ENCODE assay signal across 12 cellular contexts in the genomic region with DNA sequence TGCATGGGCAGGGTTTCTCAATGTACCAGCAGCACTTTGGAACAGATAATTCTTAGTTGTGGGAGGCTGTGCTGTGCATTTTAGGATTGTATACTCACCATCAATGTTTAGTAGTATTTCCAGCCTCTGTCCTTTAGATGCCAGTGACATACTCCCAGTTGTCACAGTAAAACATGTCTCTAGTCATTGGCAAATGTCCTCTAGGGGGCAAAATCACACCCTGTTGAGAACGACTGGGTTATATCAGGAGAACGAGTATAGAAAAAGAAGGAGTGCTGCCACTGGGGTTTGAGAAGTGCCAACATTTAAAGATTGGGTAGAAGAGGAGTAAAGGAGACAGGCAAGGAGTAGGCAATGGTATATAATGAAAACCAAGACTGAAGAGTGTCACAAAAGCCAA. TPM values are rescaled to one million over a fixed set of nuclear protein-coding genes. Genes with fewer than 3 reads are reported as not detected.
DNase-seq lines count a peak whose midpoint lies in the region; ATAC-seq and TF ChIP-seq lines count a peak whose summit lies in the region.
"Had no signal": no experiment of that assay in that cellular context is flagged by ENCODE, and none has a peak within 500 bp of the region (broad histone marks: within the 10 kb centered on the region; RNA-seq: fewer than 3 reads in every experiment).

No MANE protein-coding gene starts in this region.

- H3K4me3 Mint-ChIP-seq in activated T-helper 17 cell treated with anti-CD3 and anti-CD28 coated beads, Interleukin-2, amount 50 U/mL, for 72 hours: no peak overlapping the region
- H3K4me3 Mint-ChIP-seq: activated naive CD8-positive, alpha-beta T cell treated with anti-CD3 and anti-CD28 coated beads, Interleukin-2, amount 10 ng/mL, durations not matched to agents 7 days and 5 days had no signal

- no peak overlapping the region for H3K27ac ChIP-seq in RWPE2 (ENCODE audit: poor library complexity, severe bottlenecking)
- no peak overlapping the region for H3K27ac ChIP-seq in aorta (ENCODE audit: low read depth in 1 of 2, low read length in 2 of 2)
- H3K27ac ChIP-seq: transverse colon had no signal

- H3K27me3 ChIP-seq in RWPE2 (ENCODE audit: insufficient read depth, poor library complexity, severe bottlenecking) (peaks cover 13% of the 10 kb centered on the region), aorta (ENCODE audit: control insufficient read depth in 1 of 2, insufficient read depth in 2 of 2, low read length in 1 of 2) (peaks cover 0 to 3% of the 10 kb centered on the region in 2 donors)
- H3K27me3 ChIP-seq: transverse colon had no signal

- peaks cover 6% of the 10 kb centered on the region for H3K27me3 Mint-ChIP-seq in activated T-helper 17 cell treated with anti-CD3 and anti-CD28 coated beads, Interleukin-2, amount 50 U/mL, for 72 hours

- H3K9me3 Mint-ChIP-seq in activated T-helper 17 cell treated with anti-CD3 and anti-CD28 coated beads, Interleukin-2, amount 50 U/mL, for 72 hours: no peaks in the 10 kb centered on the region
- H3K9me3 Mint-ChIP-seq: activated naive CD8-positive, alpha-beta T cell treated with anti-CD3 and anti-CD28 coated beads, Interleukin-2, amount 10 ng/mL, durations not matched to agents 7 days and 5 days had no signal

- intact Hi-C loops in aorta (cut with DNase I): loop anchor here in 1 of 2 donors (10.0 kb wide), 1 partner anchor 86 kb away; no protein-coding TSS in a partner anchor

- DNase-seq in EH (ENCODE audit: low read depth): peak; percentile 35
- DNase-seq in RWPE2 (ENCODE audit: low spot score): no peak
- DNase-seq in islet precursor cell: peak; percentile 57
- DNase-seq in stimulated activated naive CD4-positive, alpha-beta T cell (lab: John Stamatoyannopoulos, UW): no peak
- no peak for DNase-seq in aorta
- DNase-seq: activated naive CD8-positive, alpha-beta T cell treated with anti-CD3 and anti-CD28 coated beads, Interleukin-2, amount 10 ng/mL, durations not matched to agents 7 days and 5 days; hippocampal formation; transverse colon had no signal

- H3K4me1 Mint-ChIP-seq in activated T-helper 17 cell treated with anti-CD3 and anti-CD28 coated beads, Interleukin-2, amount 50 U/mL, for 72 hours: peaks cover 23% of the 10 kb centered on the region
- H3K4me1 Mint-ChIP-seq: activated naive CD8-positive, alpha-beta T cell treated with anti-CD3 and anti-CD28 coated beads, Interleukin-2, amount 10 ng/mL, durations not matched to agents 7 days and 5 days had no signal

- no peaks in the 10 kb centered on the region for H3K36me3 ChIP-seq in RWPE2 (ENCODE audit: low read depth)
- H3K36me3 ChIP-seq in aorta (ENCODE audit: control insufficient read depth in 1 of 2, insufficient read depth in 2 of 2, low read length in 1 of 2): no peaks in the 10 kb centered on the region
- H3K36me3 ChIP-seq: transverse colon had no signal

- ATAC-seq in HG02642 (IDR thresholded peaks at IDR 0.05; ENCODE audit: poor library complexity, unreplicated experiment) (peak; percentile 52), RWPE2 (ENCODE audit: low read depth) (no peak), GM19395 (IDR thresholded peaks at IDR 0.05; ENCODE audit: unreplicated experiment) (no peak), aorta (ENCODE audit: low FRiP score) (no peak)
- ATAC-seq in activated T-helper 17 cell treated with anti-CD3 and anti-CD28 coated beads, Interleukin-2, amount 50 U/mL, for 72 hours (replicated peaks): no peak

- H3K4me3 ChIP-seq in RWPE2 (ENCODE audit: severe bottlenecking) (no peak overlapping the region), aorta (ENCODE audit: low read length in 2 of 2) (no peak overlapping the region)
- H3K4me3 ChIP-seq: transverse colon had no signal

- H3K4me1 ChIP-seq in RWPE2 (ENCODE audit: insufficient read depth, poor library complexity, severe bottlenecking): no peaks in the 10 kb centered on the region
- H3K4me1 ChIP-seq in aorta (ENCODE audit: control insufficient read depth in 1 of 2, insufficient read depth in 2 of 2, low read length in 2 of 2): no peaks in the 10 kb centered on the region
- H3K4me1 ChIP-seq: transverse colon had no signal

- no peak overlapping the region for H3K27ac Mint-ChIP-seq in activated T-helper 17 cell treated with anti-CD3 and anti-CD28 coated beads, Interleukin-2, amount 50 U/mL, for 72 hours
- H3K27ac Mint-ChIP-seq: activated naive CD8-positive, alpha-beta T cell treated with anti-CD3 and anti-CD28 coated beads, Interleukin-2, amount 10 ng/mL, durations not matched to agents 7 days and 5 days had no signal

- WGBS in aorta, 2 donors: 22 to 26% methylated on average over 2 of the region's 2 CpGs

- peak; percentile 22 for TF ChIP-seq CTCF in RWPE2 (IDR thresholded peaks at IDR 0.05; ENCODE audit: poor library complexity, severe bottlenecking)

- H3K9me3 ChIP-seq in RWPE2 (ENCODE audit: severe bottlenecking) (no peaks in the 10 kb centered on the region), aorta (ENCODE audit: control insufficient read depth, low read length) (peaks cover 3% of the 10 kb centered on the region)
- H3K9me3 ChIP-seq: transverse colon had no signal

- no peaks in the 10 kb centered on the region for H3K36me3 Mint-ChIP-seq in activated T-helper 17 cell treated with anti-CD3 and anti-CD28 coated beads, Interleukin-2, amount 50 U/mL, for 72 hours (ENCODE audit: low read depth)
- H3K36me3 Mint-ChIP-seq: activated naive CD8-positive, alpha-beta T cell treated with anti-CD3 and anti-CD28 coated beads, Interleukin-2, amount 10 ng/mL, durations not matched to agents 7 days and 5 days had no signal

RNA-seq across cellular contexts. Expression of gene SMIM36, which starts 37.9 kb away (rescaled TPM):
- total RNA-seq in activated T-helper 17 cell treated with anti-CD3 and anti-CD28 coated beads, Interleukin-2, amount 50 U/mL, for 72 hours: not detected
- total RNA-seq in aorta: not detected
- polyA plus RNA-seq in aorta: not detected
- total RNA-seq: activated naive CD8-positive, alpha-beta T cell treated with anti-CD3 and anti-CD28 coated beads, Interleukin-2, amount 10 ng/mL, durations not matched to agents 7 days and 5 days; T-helper 2 cell treated with Interferon-gamma antibody and Interleukin-4, amounts not matched to agents 100 ng/mL and 5 ng/mL, for 36 hours; transverse colon had no signal

Comparison
In these comparisons a context has a peak if more than half of its experiments do, and no peak if none do; other contexts are left out.
1. DNase-seq: peak in EH (single experiment) and islet precursor cell (single experiment); none in RWPE2 (single experiment), stimulated activated naive CD4-positive, alpha-beta T cell (0 of 6) and aorta (0 of 2).